Comparison of ENCODE assay signal across 13 cellular contexts in the genomic region with DNA sequence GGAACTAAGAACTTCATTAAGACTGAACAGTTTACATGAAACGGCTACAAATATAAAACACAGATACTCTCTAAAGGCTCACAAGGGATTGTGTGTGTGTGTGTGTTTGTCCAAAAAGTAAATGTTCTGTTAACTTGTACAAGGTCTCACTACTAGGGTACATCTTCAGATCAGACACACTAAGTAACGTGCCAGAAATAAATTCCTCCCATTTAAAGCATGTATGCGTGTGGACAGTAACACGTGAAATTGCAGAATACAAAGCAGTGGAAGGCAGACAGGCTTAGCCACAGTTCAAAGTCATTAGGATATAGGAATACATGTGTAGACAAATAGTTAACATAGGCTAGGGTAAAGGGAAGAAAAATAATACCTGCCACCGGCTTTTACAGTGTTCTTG. TPM values are rescaled to one million over a fixed set of nuclear protein-coding genes. Genes with fewer than 3 reads are reported as not detected.
DNase-seq lines count a peak whose midpoint lies in the region; ATAC-seq and TF ChIP-seq lines count a peak whose summit lies in the region.
"Had no signal": no experiment of that assay in that cellular context is flagged by ENCODE, and none has a peak within 500 bp of the region (broad histone marks: within the 10 kb centered on the region; RNA-seq: fewer than 3 reads in every experiment).

No MANE protein-coding gene starts in this region.

- no peaks in the 10 kb centered on the region; the same call in 1 of the 2 replicates for H4K20me1 ChIP-seq in BLaER1

- H3K4me2 ChIP-seq in BLaER1 = peak overlapping the region; percentile 92

- H3K9ac ChIP-seq in BLaER1 (no peak overlapping the region), SK-N-MC (ENCODE audit: insufficient read length) (peak overlapping the region; percentile 37)

- intact Hi-C loops in psoas muscle (cut with DNase I) (loop anchor here in 1 of 2 donors (5.0 kb wide), 2 partner anchors 141 to 281 kb away; no protein-coding TSS in a partner anchor), prostate gland (cut with DNase I) (loop anchor here (2.0 to 5.0 kb wide), 2 partner anchors 41 to 142 kb away; no protein-coding TSS in a partner anchor)

- H3K36me3 ChIP-seq in BLaER1 (no peaks in the 10 kb centered on the region), SK-N-MC (ENCODE audit: insufficient read depth, low read length) (no peaks in the 10 kb centered on the region), psoas muscle (ENCODE audit: insufficient read depth in 1 of 2, low read depth in 1 of 2) (no peaks in the 10 kb centered on the region), prostate gland (no peaks in the 10 kb centered on the region)

- TF ChIP-seq POLR2A in prostate gland (IDR thresholded peaks at IDR 0.05) = no peak

- ATAC-seq in psoas muscle = no peak

- DNase-seq in SK-N-MC (ENCODE audit: low read depth, low spot score) = no peak
- peak; percentile 14 for DNase-seq in glomerular visceral epithelial cell (ENCODE audit: extremely low spot score)
- no peak for DNase-seq in psoas muscle
- no peak for DNase-seq in NCI-H2196 (lab: John Stamatoyannopoulos, UW; ENCODE audit: unreplicated experiment)
- no peak for DNase-seq in cerebellar nuclear complex (lab: John Stamatoyannopoulos, UW)
- no peak for DNase-seq in prostate gland (ENCODE audit: low spot score)
- DNase-seq in NCI-H2029 (lab: John Stamatoyannopoulos, UW) = no peak
- DNase-seq: CD4-positive, alpha-beta memory T cell; NCI-H1105 treated with DMSO at 0.1 percent for 48 hours; T-helper 2 cell had no signal

- H3K27ac ChIP-seq in BLaER1 (no peak overlapping the region), SK-N-MC (peak overlapping the region; percentile 80), psoas muscle (peak overlapping the region; percentile 82), prostate gland (no peak overlapping the region)
- H3K27ac ChIP-seq: HL-60 had no signal

- no peak overlapping the region for H3K4me3 ChIP-seq in BLaER1
- peak overlapping the region; percentile 92 for H3K4me3 ChIP-seq in SK-N-MC
- peak overlapping the region; percentile 87 for H3K4me3 ChIP-seq in psoas muscle
- H3K4me3 ChIP-seq in prostate gland = peak overlapping the region in 1 of 2 donors; percentile 52

- TF ChIP-seq CTCF in psoas muscle (IDR thresholded peaks at IDR 0.05) (no peak), prostate gland (IDR thresholded peaks at IDR 0.05) (no peak)

- 41 to 76% (median 52%) methylated on average over 5 of the region's 5 CpGs for WGBS in psoas muscle, 3 donors
- WGBS in prostate gland = 57% methylated on average over 5 of the region's 5 CpGs

- no peaks in the 10 kb centered on the region for H3K9me3 ChIP-seq in BLaER1
- H3K9me3 ChIP-seq in SK-N-MC (ENCODE audit: low read depth, low read length) = no peaks in the 10 kb centered on the region
- H3K9me3 ChIP-seq in psoas muscle = no peaks in the 10 kb centered on the region
- no peaks in the 10 kb centered on the region for H3K9me3 ChIP-seq in prostate gland

- H3K4me1 ChIP-seq in BLaER1 = peaks cover 29% of the 10 kb centered on the region
- peaks cover 12% of the 10 kb centered on the region for H3K4me1 ChIP-seq in psoas muscle
- H3K4me1 ChIP-seq in prostate gland (replicated peaks) = no peaks in the 10 kb centered on the region

- peaks cover 36% of the 10 kb centered on the region for H3K27me3 ChIP-seq in BLaER1
- H3K27me3 ChIP-seq in psoas muscle (ENCODE audit: insufficient read depth in 3 of 3, low read length in 2 of 3) = peaks cover 0 to 3% (median 0%) of the 10 kb centered on the region in 3 donors
- H3K27me3 ChIP-seq in prostate gland (replicated peaks; ENCODE audit: insufficient read depth) = no peaks in the 10 kb centered on the region

RNA-seq across cellular contexts. Expression of a gene that starts 1.8 kb away (rescaled TPM):
- total RNA-seq in psoas muscle (100 to 1,000 TPM in 2 of 4 donors, 10 to 100 TPM in 2; 44.1 to 168 (median 92.9) TPM), prostate gland (10 to 100 TPM in 1 of 2 donors, 1 to 10 TPM in 1; 4.9 to 37.2 TPM)
- 1 to 10 TPM; 1.3 to 3.4 (median 1.3) TPM for polyA plus RNA-seq in psoas muscle
- total RNA-seq: activated CD8-positive, alpha-beta memory T cell treated with anti-CD3 and anti-CD28 coated beads for 36 hours; CD4-positive, alpha-beta memory T cell had no signal
- polyA plus RNA-seq: CD4-positive, alpha-beta memory T cell had no signal

Comparison
In these comparisons a context has a peak if more than half of its experiments do, and no peak if none do; other contexts are left out.
1. H3K27ac ChIP-seq: peak in SK-N-MC (single experiment) and psoas muscle (single experiment); none in BLaER1 (single experiment) and prostate gland (0 of 2).